1 cellular context compared by ENCODE assay signal in the genomic region with DNA sequence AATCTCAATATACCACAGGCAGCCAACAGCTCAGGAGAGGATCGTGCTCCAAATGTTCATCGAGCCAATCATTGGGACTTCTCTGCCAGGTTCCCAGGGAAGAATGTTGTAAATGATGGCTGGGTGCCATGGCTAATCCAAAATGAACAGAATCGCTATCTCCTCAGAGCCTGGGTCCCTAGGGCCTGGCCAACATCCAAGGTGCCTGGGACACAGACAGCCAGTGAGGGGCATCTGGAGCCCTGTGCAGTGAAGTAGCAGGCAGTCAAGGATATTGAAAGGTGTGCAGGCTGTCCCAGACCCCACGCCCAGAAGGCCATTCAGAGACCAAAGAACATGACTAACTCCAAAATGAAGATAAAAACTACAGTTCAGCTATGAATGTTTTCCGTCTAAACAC.
TF ChIP-seq lines count a peak whose summit lies in the region.

No MANE protein-coding gene starts in this region.

TF ChIP-seq in HepG2, 621 proteins besides CTCF, POLR2A, EP300 and RAD21:
- no peak for TF ChIP-seq HNRNPLL (IDR thresholded peaks at IDR 0.05; ENCODE audit: low read depth, low read length, poor library complexity, severe bottlenecking)
- TF ChIP-seq ZNF746 (CRISPR knock-in tag; IDR thresholded peaks at IDR 0.05) = no peak
- no peak for TF ChIP-seq AGO1 (IDR thresholded peaks at IDR 0.05; ENCODE audit: low read depth, low read length, poor library complexity, severe bottlenecking)
- no peak for TF ChIP-seq TFAP4 (IDR thresholded peaks at IDR 0.05; ENCODE audit: borderline replicate concordance, low read depth)
- TF ChIP-seq, protein P1, sequence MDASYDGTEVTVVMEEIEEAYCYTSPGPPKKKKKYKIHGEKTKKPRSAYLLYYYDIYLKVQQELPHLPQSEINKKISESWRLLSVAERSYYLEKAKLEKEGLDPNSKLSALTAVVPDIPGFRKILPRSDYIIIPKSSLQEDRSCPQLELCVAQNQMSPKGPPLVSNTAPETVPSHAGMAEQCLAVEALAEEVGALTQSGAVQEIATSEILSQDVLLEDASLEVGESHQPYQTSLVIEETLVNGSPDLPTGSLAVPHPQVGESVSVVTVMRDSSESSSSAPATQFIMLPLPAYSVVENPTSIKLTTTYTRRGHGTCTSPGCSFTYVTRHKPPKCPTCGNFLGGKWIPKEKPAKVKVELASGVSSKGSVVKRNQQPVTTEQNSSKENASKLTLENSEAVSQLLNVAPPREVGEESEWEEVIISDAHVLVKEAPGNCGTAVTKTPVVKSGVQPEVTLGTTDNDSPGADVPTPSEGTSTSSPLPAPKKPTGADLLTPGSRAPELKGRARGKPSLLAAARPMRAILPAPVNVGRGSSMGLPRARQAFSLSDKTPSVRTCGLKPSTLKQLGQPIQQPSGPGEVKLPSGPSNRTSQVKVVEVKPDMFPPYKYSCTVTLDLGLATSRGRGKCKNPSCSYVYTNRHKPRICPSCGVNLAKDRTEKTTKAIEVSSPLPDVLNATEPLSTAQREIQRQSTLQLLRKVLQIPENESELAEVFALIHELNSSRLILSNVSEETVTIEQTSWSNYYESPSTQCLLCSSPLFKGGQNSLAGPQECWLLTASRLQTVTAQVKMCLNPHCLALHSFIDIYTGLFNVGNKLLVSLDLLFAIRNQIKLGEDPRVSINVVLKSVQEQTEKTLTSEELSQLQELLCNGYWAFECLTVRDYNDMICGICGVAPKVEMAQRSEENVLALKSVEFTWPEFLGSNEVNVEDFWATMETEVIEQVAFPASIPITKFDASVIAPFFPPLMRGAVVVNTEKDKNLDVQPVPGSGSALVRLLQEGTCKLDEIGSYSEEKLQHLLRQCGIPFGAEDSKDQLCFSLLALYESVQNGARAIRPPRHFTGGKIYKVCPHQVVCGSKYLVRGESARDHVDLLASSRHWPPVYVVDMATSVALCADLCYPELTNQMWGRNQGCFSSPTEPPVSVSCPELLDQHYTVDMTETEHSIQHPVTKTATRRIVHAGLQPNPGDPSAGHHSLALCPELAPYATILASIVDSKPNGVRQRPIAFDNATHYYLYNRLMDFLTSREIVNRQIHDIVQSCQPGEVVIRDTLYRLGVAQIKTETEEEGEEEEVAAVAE (CRISPR knock-in tag; IDR thresholded peaks at IDR 0.05; ENCODE audit: borderline replicate concordance) = no peak
- TF ChIP-seq, protein P2, sequence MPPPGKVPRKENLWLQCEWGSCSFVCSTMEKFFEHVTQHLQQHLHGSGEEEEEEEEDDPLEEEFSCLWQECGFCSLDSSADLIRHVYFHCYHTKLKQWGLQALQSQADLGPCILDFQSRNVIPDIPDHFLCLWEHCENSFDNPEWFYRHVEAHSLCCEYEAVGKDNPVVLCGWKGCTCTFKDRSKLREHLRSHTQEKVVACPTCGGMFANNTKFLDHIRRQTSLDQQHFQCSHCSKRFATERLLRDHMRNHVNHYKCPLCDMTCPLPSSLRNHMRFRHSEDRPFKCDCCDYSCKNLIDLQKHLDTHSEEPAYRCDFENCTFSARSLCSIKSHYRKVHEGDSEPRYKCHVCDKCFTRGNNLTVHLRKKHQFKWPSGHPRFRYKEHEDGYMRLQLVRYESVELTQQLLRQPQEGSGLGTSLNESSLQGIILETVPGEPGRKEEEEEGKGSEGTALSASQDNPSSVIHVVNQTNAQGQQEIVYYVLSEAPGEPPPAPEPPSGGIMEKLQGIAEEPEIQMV (CRISPR knock-in tag; IDR thresholded peaks at IDR 0.05; ENCODE audit: low read depth) = no peak
- no peak for TF ChIP-seq ZFYVE20 (CRISPR knock-in tag; IDR thresholded peaks at IDR 0.05; ENCODE audit: borderline replicate concordance, low read depth)
- no peak for TF ChIP-seq NKX3-1 (CRISPR knock-in tag; IDR thresholded peaks at IDR 0.05)
- TF ChIP-seq NCOA1 (CRISPR knock-in tag; IDR thresholded peaks at IDR 0.05) = no peak
- no peak for TF ChIP-seq POGK (CRISPR knock-in tag; conservative IDR thresholded peaks at IDR 0.05)
- TF ChIP-seq RFXAP (CRISPR knock-in tag; IDR thresholded peaks at IDR 0.05; ENCODE audit: borderline replicate concordance) = no peak
- TF ChIP-seq ZNF605 (CRISPR knock-in tag; IDR thresholded peaks at IDR 0.05) = no peak
- TF ChIP-seq KLF12 (CRISPR knock-in tag; IDR thresholded peaks at IDR 0.05; ENCODE audit: borderline replicate concordance) = no peak
- TF ChIP-seq ZNF260 (CRISPR knock-in tag; IDR thresholded peaks at IDR 0.05; ENCODE audit: borderline replicate concordance, low read depth) = no peak
- no peak for TF ChIP-seq FOSL1 (CRISPR knock-in tag; IDR thresholded peaks at IDR 0.05; ENCODE audit: borderline replicate concordance)
- TF ChIP-seq KDM2A (CRISPR knock-in tag; IDR thresholded peaks at IDR 0.05; ENCODE audit: borderline replicate concordance, low read depth) = no peak
- no peak for TF ChIP-seq SRSF9 (IDR thresholded peaks at IDR 0.05; ENCODE audit: borderline replicate concordance, insufficient read depth, low read depth, low read length, poor library complexity, severe bottlenecking)
